In genomic region chr4:87032884-87033533, GRCh38 we compare ENCODE assay signal across 10 cellular contexts.
A peak's percentile ranks its signal among the peaks of the same experiment; 100 is the strongest.
DNase-seq lines count a peak whose midpoint lies in the region; ATAC-seq and TF ChIP-seq lines count a peak whose summit lies in the region.
"Had no signal": no experiment of that assay in that cellular context is flagged by ENCODE, and none has a peak within 500 bp of the region (broad histone marks: within the 10 kb centered on the region; RNA-seq: fewer than 3 reads in every experiment).

No MANE protein-coding gene starts in this region.

- TF ChIP-seq RAD21 in Ishikawa (IDR thresholded peaks at IDR 0.05; ENCODE audit: low read depth) = no peak

- 46% methylated on average over 3 of the region's 3 CpGs for WGBS in right lobe of liver (ENCODE audit: insufficient coverage, low coverage, low lambda C conversion rate, missing lambda C conversion rate)
- WGBS in suprapubic skin = 49% methylated on average over 3 of the region's 3 CpGs

- H3K27ac ChIP-seq in dorsolateral prefrontal cortex (peak overlapping the region in 58 of 59 donors; percentile 2 to 92 (median 81)), right lobe of liver (peak overlapping the region; percentile 19 to 39 (median 38)), suprapubic skin (peak overlapping the region; percentile 80)

- H3K9me3 ChIP-seq in right lobe of liver = no peaks in the 10 kb centered on the region
- H3K9me3 ChIP-seq in suprapubic skin = no peaks in the 10 kb centered on the region

- no peak for TF ChIP-seq CTCF in dorsolateral prefrontal cortex (IDR thresholded peaks at IDR 0.05 in 54 of 56, conservative IDR thresholded peaks at IDR 0.05 in 2 of 56; ENCODE audit: low read depth in 1 of 56, partially characterized antibody in 56 of 56)
- no peak for TF ChIP-seq CTCF in right lobe of liver (IDR thresholded peaks at IDR 0.05)
- no peak for TF ChIP-seq CTCF in suprapubic skin (IDR thresholded peaks at IDR 0.05)

- intact Hi-C loops in dorsolateral prefrontal cortex (cut with DNase I) (no loop called here), right lobe of liver (cut with DNase I) (no loop called here)

- H3K36me3 ChIP-seq in right lobe of liver (no peaks in the 10 kb centered on the region), suprapubic skin (no peaks in the 10 kb centered on the region)

- H3K4me1 ChIP-seq in right lobe of liver = peaks cover 0 to 71% (median 20%) of the 10 kb centered on the region in 4 donors
- peaks cover 98% of the 10 kb centered on the region for H3K4me1 ChIP-seq in suprapubic skin

- TF ChIP-seq EP300 in Ishikawa (IDR thresholded peaks at IDR 0.05; ENCODE audit: borderline replicate concordance) (no peak), suprapubic skin (IDR thresholded peaks at IDR 0.05) (no peak)

- peak overlapping the region in 39 of 59 donors; percentile 2 to 67 (median 31) for H3K4me3 ChIP-seq in dorsolateral prefrontal cortex
- no peak overlapping the region for H3K4me3 ChIP-seq in right lobe of liver
- H3K4me3 ChIP-seq in suprapubic skin = no peak overlapping the region

- DNase-seq in dorsolateral prefrontal cortex = no peak
- no peak for DNase-seq in right lobe of liver
- DNase-seq in suprapubic skin (ENCODE audit: low spot score in 2 of 2) = no peak
- DNase-seq in amygdala (lab: John Stamatoyannopoulos, UW) = no peak
- no peak for DNase-seq in cortex of kidney (lab: John Stamatoyannopoulos, UW)
- no peak for DNase-seq in activated T-cell treated with anti-CD3 and anti-CD28 coated beads for 4 hours
- DNase-seq: islet precursor cell, NCI-H1694 had no signal

- no peaks in the 10 kb centered on the region for H3K27me3 ChIP-seq in dorsolateral prefrontal cortex
- H3K27me3 ChIP-seq in right lobe of liver = no peaks in the 10 kb centered on the region
- no peaks in the 10 kb centered on the region for H3K27me3 ChIP-seq in suprapubic skin

- TF ChIP-seq POLR2A in right lobe of liver (IDR thresholded peaks at IDR 0.05) (no peak), suprapubic skin (IDR thresholded peaks at IDR 0.05) (no peak)

- ATAC-seq in right lobe of liver = peak; percentile 68 to 82 (median 80)
- ATAC-seq in HG03469 (IDR thresholded peaks at IDR 0.05; ENCODE audit: unreplicated experiment) = no peak

TF ChIP-seq in Ishikawa, 13 proteins besides CTCF, POLR2A, EP300 and RAD21:
- no peak for TF ChIP-seq YY1 (IDR thresholded peaks at IDR 0.05; ENCODE audit: low read depth)
- TF ChIP-seq ZBTB7A (IDR thresholded peaks at IDR 0.05; ENCODE audit: low read depth) = no peak
- peak; percentile 54 for TF ChIP-seq NFIC (IDR thresholded peaks at IDR 0.05)
- TF ChIP-seq CEBPB (IDR thresholded peaks at IDR 0.05) = peak; percentile 65; the same call in 1 of the 2 replicates
- no peak for TF ChIP-seq EGR1 (IDR thresholded peaks at IDR 0.05)
- TF ChIP-seq CREB1 (IDR thresholded peaks at IDR 0.05; ENCODE audit: low read depth) = no peak
- peak; percentile 63 for TF ChIP-seq TEAD4 (IDR thresholded peaks at IDR 0.05)
- TF ChIP-seq USF1 (IDR thresholded peaks at IDR 0.05) = no peak

Comparison
In these comparisons a context has a peak if more than half of its experiments do, and no peak if none do; other contexts are left out.
1. H3K4me3 ChIP-seq: peak in dorsolateral prefrontal cortex (39 of 59); none in right lobe of liver (0 of 3) and suprapubic skin (single experiment).
2. Peak in every context shown above with its lines, with median percentiles within 50 percentile points of each other: H3K27ac ChIP-seq.